ENCODE assay signal across 1 cellular context in genomic region chr16:912684-913613, GRCh38.
TF ChIP-seq lines count a peak whose summit lies in the region.

No MANE protein-coding gene starts in this region.

TF ChIP-seq in HepG2, 621 proteins besides CTCF, POLR2A, EP300 and RAD21 (continued from another document and continues in another):
- TF ChIP-seq ZUFSP (CRISPR knock-in tag; IDR thresholded peaks at IDR 0.05; ENCODE audit: borderline replicate concordance) (no peak), AHDC1 (CRISPR knock-in tag; IDR thresholded peaks at IDR 0.05; ENCODE audit: borderline replicate concordance) (peak; percentile 58; the same call in 1 of the 2 replicates), ZNF598 (CRISPR knock-in tag; IDR thresholded peaks at IDR 0.05; ENCODE audit: borderline replicate concordance) (peak; percentile 72; the same call in 1 of the 2 replicates), ZSCAN25 (CRISPR knock-in tag; IDR thresholded peaks at IDR 0.05) (peak; percentile 84), ZNF3 (CRISPR knock-in tag; IDR thresholded peaks at IDR 0.05) (no peak), AGO2 (optimal IDR thresholded peaks at IDR 0.05; ENCODE audit: low read depth, low read length) (peak; percentile 16), BCLAF1 (IDR thresholded peaks at IDR 0.05) (no peak), HOXA3 (CRISPR knock-in tag; IDR thresholded peaks at IDR 0.05) (peak; percentile 92), ATM (IDR thresholded peaks at IDR 0.05; ENCODE audit: borderline replicate concordance) (no peak), ZNF646 (CRISPR knock-in tag; IDR thresholded peaks at IDR 0.05) (no peak), ZNF567 (CRISPR knock-in tag; IDR thresholded peaks at IDR 0.05; ENCODE audit: borderline replicate concordance) (0 out of 2 replicates have a peak, but pooled peaks have one; percentile 29), ARHGAP35 (CRISPR knock-in tag; IDR thresholded peaks at IDR 0.05; ENCODE audit: borderline replicate concordance) (peak; percentile 23; the same call in 1 of the 2 replicates), ZBTB8A (CRISPR knock-in tag; IDR thresholded peaks at IDR 0.05; ENCODE audit: borderline replicate concordance, low read depth) (no peak), BATF2 (CRISPR knock-in tag; IDR thresholded peaks at IDR 0.05) (no peak; the same call in 1 of the 2 replicates), IKZF5 (CRISPR knock-in tag; IDR thresholded peaks at IDR 0.05) (0 out of 2 replicates have a peak, but pooled peaks have one; percentile 73), DMAP1 (CRISPR knock-in tag; IDR thresholded peaks at IDR 0.05) (peak; percentile 59; the same call in 1 of the 2 replicates), ZNF280B (CRISPR knock-in tag; IDR thresholded peaks at IDR 0.05; ENCODE audit: borderline replicate concordance) (no peak), ZNF543 (CRISPR knock-in tag; IDR thresholded peaks at IDR 0.05) (peak; percentile 75; the same call in 1 of the 2 replicates), MED1 (CRISPR knock-in tag; IDR thresholded peaks at IDR 0.05) (peak; percentile 61; the same call in 1 of the 2 replicates), ZNF503 (CRISPR knock-in tag; IDR thresholded peaks at IDR 0.05) (peak; percentile 50; the same call in 1 of the 2 replicates), MYNN (CRISPR knock-in tag; IDR thresholded peaks at IDR 0.05; ENCODE audit: low read depth) (0 out of 2 replicates have a peak, but pooled peaks have one; percentile 41), ZFP1 (CRISPR knock-in tag; IDR thresholded peaks at IDR 0.05) (0 out of 2 replicates have a peak, but pooled peaks have one; percentile 29), CREBL2 (CRISPR knock-in tag; IDR thresholded peaks at IDR 0.05; ENCODE audit: borderline replicate concordance) (no peak), KDM4B (CRISPR knock-in tag; IDR thresholded peaks at IDR 0.05) (0 out of 2 replicates have a peak, but pooled peaks have one; percentile 35), ZNF781 (CRISPR knock-in tag; IDR thresholded peaks at IDR 0.05; ENCODE audit: borderline replicate concordance, not compliant biosample characterization) (no peak), KLF13 (CRISPR knock-in tag; IDR thresholded peaks at IDR 0.05) (no peak), CBX1 (IDR thresholded peaks at IDR 0.05; ENCODE audit: low read depth) (peak; percentile 73), SATB2 (CRISPR knock-in tag; IDR thresholded peaks at IDR 0.05) (no peak), SALL2 (CRISPR knock-in tag; IDR thresholded peaks at IDR 0.05) (0 out of 2 replicates have a peak, but pooled peaks have one; percentile 65), MYC (CRISPR knock-in tag; IDR thresholded peaks at IDR 0.05; ENCODE audit: borderline replicate concordance) (peak; percentile 94), ELF3 (CRISPR knock-in tag; IDR thresholded peaks at IDR 0.05) (peak; percentile 72)
